10 cellular contexts compared by ENCODE assay signal in genomic region chr6:170289971-170290305, GRCh38. TPM values are rescaled to one million over a fixed set of nuclear protein-coding genes. Genes with fewer than 3 reads are reported as not detected.
A peak's percentile ranks its signal among the peaks of the same experiment; 100 is the strongest.
DNase-seq lines count a peak whose midpoint lies in the region; ATAC-seq, FAIRE-seq and TF ChIP-seq lines count a peak whose summit lies in the region.
"Had no signal": no experiment of that assay in that cellular context is flagged by ENCODE, and none has a peak within 500 bp of the region (broad histone marks: within the 10 kb centered on the region; RNA-seq: fewer than 3 reads in every experiment).

No MANE protein-coding gene starts in this region.

- H3K4me3 Mint-ChIP-seq in activated CD4-positive, alpha-beta memory T cell treated with anti-CD3 and anti-CD28 coated beads, Interleukin-2, amount 10 ng/mL, durations not matched to agents 7 days and 5 days: peak overlapping the region; percentile 67

- H3K27me3 ChIP-seq in H7 (ENCODE audit: control insufficient read depth, insufficient read depth, low read length): peaks cover 85% of the 10 kb centered on the region
- peaks cover 10 to 19% of the 10 kb centered on the region in 2 donors for H3K27me3 ChIP-seq in small intestine (ENCODE audit: control insufficient read depth in 2 of 2, insufficient read depth in 2 of 2, low read length in 2 of 2)

- H3K27ac ChIP-seq in small intestine (ENCODE audit: low read depth in 1 of 2, low read length in 1 of 2): peak overlapping the region in 1 of 2 donors; percentile 79

- no peaks in the 10 kb centered on the region for H3K9me3 ChIP-seq in small intestine (ENCODE audit: control insufficient read depth, low read depth)

- H3K36me3 ChIP-seq in H7 (replicated peaks; ENCODE audit: control insufficient read depth, insufficient read depth, low read length): no peaks in the 10 kb centered on the region; the same call in 1 of the 2 replicates
- no peaks in the 10 kb centered on the region for H3K36me3 ChIP-seq in small intestine (ENCODE audit: control insufficient read depth in 2 of 2, insufficient read depth in 2 of 2, low read length in 2 of 2)

- peaks cover 5% of the 10 kb centered on the region for H3K36me3 Mint-ChIP-seq in activated CD4-positive, alpha-beta memory T cell treated with anti-CD3 and anti-CD28 coated beads, Interleukin-2, amount 10 ng/mL, durations not matched to agents 7 days and 5 days (ENCODE audit: low read depth)

- H3K4me3 ChIP-seq in H7 (ENCODE audit: insufficient read depth, low read depth, low read length) (peak overlapping the region; percentile 57), small intestine (ENCODE audit: low read depth in 1 of 2, low read length in 2 of 2) (peak overlapping the region; percentile 66 to 78)
- H3K4me3 ChIP-seq: K562 had no signal

- TF ChIP-seq CTCF in GM10266 (IDR thresholded peaks at IDR 0.05; ENCODE audit: control insufficient read depth, insufficient read depth, low read depth, missing control alignments): no peak

- intact Hi-C loops in left ventricle myocardium superior (cut with micrococcal nuclease): loop anchor here (10.0 kb wide), 1 partner anchor 455 kb away; no protein-coding TSS in a partner anchor

- peak; percentile 9 for ATAC-seq in left ventricle myocardium superior
- no peak for ATAC-seq in GM21825 (IDR thresholded peaks at IDR 0.05; ENCODE audit: unreplicated experiment)
- no peak for ATAC-seq in HG03378 (IDR thresholded peaks at IDR 0.05; ENCODE audit: unreplicated experiment)
- ATAC-seq: K562 had no signal

- H3K27me3 Mint-ChIP-seq in activated CD4-positive, alpha-beta memory T cell treated with anti-CD3 and anti-CD28 coated beads, Interleukin-2, amount 10 ng/mL, durations not matched to agents 7 days and 5 days: peaks cover 77% of the 10 kb centered on the region

- peaks cover 0 to 3% of the 10 kb centered on the region in 2 donors for H3K4me1 ChIP-seq in small intestine (ENCODE audit: control insufficient read depth in 2 of 2, insufficient read depth in 1 of 2, low read depth in 1 of 2, low read length in 1 of 2)

- no peak overlapping the region for H3K27ac Mint-ChIP-seq in activated CD4-positive, alpha-beta memory T cell treated with anti-CD3 and anti-CD28 coated beads, Interleukin-2, amount 10 ng/mL, durations not matched to agents 7 days and 5 days

- WGBS in small intestine, 3 donors: 1% methylated on average over 26 to 41 of the region's 41 CpGs

- H3K4me1 Mint-ChIP-seq in activated CD4-positive, alpha-beta memory T cell treated with anti-CD3 and anti-CD28 coated beads, Interleukin-2, amount 10 ng/mL, durations not matched to agents 7 days and 5 days: peaks cover 38% of the 10 kb centered on the region

- CTCF ChIA-PET in activated CD4-positive, alpha-beta memory T cell treated with anti-CD3 and anti-CD28 coated beads, Interleukin-2, amount 10 ng/mL, durations not matched to agents 7 days and 5 days (lab: Charles Lee): interaction anchor here (0.7 to 0.9 kb wide), 2 partner anchors 240 to 500 kb away, joined by 3 read pairs; no protein-coding TSS in a partner anchor

- POLR2A ChIA-PET in activated CD4-positive, alpha-beta memory T cell treated with anti-CD3 and anti-CD28 coated beads, Interleukin-2, amount 10 ng/mL, durations not matched to agents 7 days and 5 days (lab: Charles Lee): interaction anchor here (0.8 to 1.7 kb wide), 2 partner anchors 10 to 18 kb away, joined by 3 read pairs; no protein-coding TSS in a partner anchor

- H3K9me3 Mint-ChIP-seq in activated CD4-positive, alpha-beta memory T cell treated with anti-CD3 and anti-CD28 coated beads, Interleukin-2, amount 10 ng/mL, durations not matched to agents 7 days and 5 days: no peaks in the 10 kb centered on the region

- no peak for FAIRE-seq in small intestine (lab: Jason Lieb, UNC)
- FAIRE-seq: islet of Langerhans, K562 had no signal

- DNase-seq in H7 (no peak), left ventricle myocardium superior (no peak), small intestine (no peak), AG08396 (ENCODE audit: low spot score) (no peak), GM10266 (ENCODE audit: extremely low spot score) (no peak)
- no peak for DNase-seq in activated CD4-positive, alpha-beta memory T cell treated with anti-CD3 and anti-CD28 coated beads, Interleukin-2, amount 10 ng/mL, durations not matched to agents 7 days and 5 days

RNA-seq across cellular contexts. Expression of gene DLL1, which starts 0.9 kb away (rescaled TPM):
- total RNA-seq in H7 (2014; rRNA removed; shearing (Covaris generic)): 3.4 and 7.3 TPM in 2 replicates
- under 1 TPM in 1 of 2 experiments, not detected in 1; 0.20 TPM for total RNA-seq in activated CD4-positive, alpha-beta memory T cell treated with anti-CD3 and anti-CD28 coated beads, Interleukin-2, amount 10 ng/mL, durations not matched to agents 7 days and 5 days
- 15.3 TPM for total RNA-seq in left ventricle myocardium superior
- 10 to 100 TPM in 1 of 3 donors, 1 to 10 TPM in 1, under 1 TPM in 1; 0.81 to 16.5 (median 1.8) TPM for polyA plus RNA-seq in small intestine
- total RNA-seq: K562 had no signal
- polyA plus RNA-seq: K562 had no signal

RNA-seq across cellular contexts. Expression of gene FAM120B, which starts 16.6 kb away (rescaled TPM):
- total RNA-seq in H7 (2014; rRNA removed; shearing (Covaris generic)): 7.2 and 9.4 TPM in 2 replicates
- 10 to 100 TPM; 23.9 to 25.0 TPM for total RNA-seq in activated CD4-positive, alpha-beta memory T cell treated with anti-CD3 and anti-CD28 coated beads, Interleukin-2, amount 10 ng/mL, durations not matched to agents 7 days and 5 days
- total RNA-seq in left ventricle myocardium superior: 20.5 TPM
- 10 to 100 TPM in 2 of 3 donors, 1 to 10 TPM in 1; 6.5 to 11.0 (median 10.2) TPM for polyA plus RNA-seq in small intestine
